In the genomic region with DNA sequence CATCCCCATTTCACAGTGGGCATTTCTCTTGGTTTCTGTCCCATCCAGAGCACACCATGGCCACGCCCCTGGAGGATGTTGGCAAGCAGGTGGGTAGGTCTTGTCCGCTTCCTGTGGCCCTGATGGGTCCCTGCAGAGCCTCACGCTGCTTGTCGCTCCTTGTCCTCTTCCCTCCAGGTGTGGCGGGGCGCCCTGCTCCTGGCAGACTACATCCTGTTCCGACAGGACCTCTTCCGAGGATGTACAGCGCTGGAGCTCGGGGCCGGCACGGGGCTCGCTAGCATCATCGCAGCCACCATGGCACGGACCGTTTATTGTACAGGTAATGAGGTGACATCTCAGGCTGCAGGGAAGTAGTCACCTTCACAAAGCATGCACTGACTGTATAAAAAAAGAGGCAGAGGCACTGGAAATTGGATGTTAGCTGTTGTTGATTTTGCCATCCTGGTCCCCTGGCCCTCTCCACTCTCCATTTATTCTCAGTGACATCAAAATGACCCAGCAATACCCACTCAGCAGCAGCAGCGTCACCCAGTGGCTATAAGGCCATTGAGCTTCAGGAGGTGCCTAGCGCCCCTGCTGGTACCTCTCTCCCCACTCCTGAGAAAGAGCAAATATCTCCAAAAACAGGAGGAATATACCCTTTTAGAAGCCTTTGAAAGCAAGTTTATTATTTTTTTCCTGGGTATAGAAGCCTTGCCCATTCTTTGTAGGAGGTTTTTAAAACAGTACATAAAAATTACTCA, we compare ENCODE assay signal across 1 cellular context.
TF ChIP-seq lines count a peak whose summit lies in the region.

No MANE protein-coding gene starts in this region.

TF ChIP-seq in endothelial cell of umbilical vein, 7 proteins besides CTCF, POLR2A, EP300 and RAD21 (continued from another document):
- no peak for TF ChIP-seq EZH2 (IDR thresholded peaks at IDR 0.05; ENCODE audit: borderline replicate concordance, low read depth, low read length, severe bottlenecking)
- TF ChIP-seq, protein P1, sequence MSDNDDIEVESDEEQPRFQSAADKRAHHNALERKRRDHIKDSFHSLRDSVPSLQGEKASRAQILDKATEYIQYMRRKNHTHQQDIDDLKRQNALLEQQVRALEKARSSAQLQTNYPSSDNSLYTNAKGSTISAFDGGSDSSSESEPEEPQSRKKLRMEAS (IDR thresholded peaks at IDR 0.05; ENCODE audit: insufficient read depth, insufficient read length): no peak
